Comparison of ENCODE assay signal across 15 cellular contexts in the genomic region with DNA sequence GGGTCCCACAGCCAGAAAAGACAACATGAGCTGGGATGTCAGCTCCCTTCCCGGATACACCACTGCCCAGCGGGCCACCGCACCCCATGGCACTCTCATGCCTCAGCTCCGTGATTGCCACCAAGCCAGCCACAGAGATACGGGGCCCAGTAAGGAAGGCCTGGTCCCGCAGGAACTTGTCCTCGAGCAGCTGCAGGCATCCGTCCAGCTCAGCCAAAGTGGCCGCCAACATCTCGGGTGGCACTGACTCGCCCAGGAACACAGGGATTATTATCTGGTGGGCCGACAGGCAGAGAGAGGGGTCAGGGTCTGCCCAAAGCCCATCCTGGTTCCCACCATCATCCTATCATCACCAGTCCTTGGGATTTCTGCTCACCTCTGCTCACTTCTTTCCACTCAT. TPM values are rescaled to one million over a fixed set of nuclear protein-coding genes. Genes with fewer than 3 reads are reported as not detected.
A peak's percentile ranks its signal among the peaks of the same experiment; 100 is the strongest.
DNase-seq lines count a peak whose midpoint lies in the region; ATAC-seq, FAIRE-seq and TF ChIP-seq lines count a peak whose summit lies in the region.
"Not testable (repeated sequence)": the region's sequence is repeated elsewhere in the genome, so short reads cannot be mapped to it uniquely, and the experiment has no call there.
"Had no signal": no experiment of that assay in that cellular context is flagged by ENCODE, and none has a peak within 500 bp of the region (broad histone marks: within the 10 kb centered on the region; RNA-seq: fewer than 3 reads in every experiment).

No MANE protein-coding gene starts in this region.

- peak; percentile 67 for DNase-seq in cardiac septum (ENCODE audit: low spot score)
- DNase-seq in mesenteric fat pad (ENCODE audit: low spot score), result peak; percentile 35
- peak; percentile 32 for DNase-seq in posterior vena cava (ENCODE audit: low spot score)
- DNase-seq in upper lobe of right lung, result peak; percentile 62
- DNase-seq in urothelium cell line (ENCODE audit: low spot score), result not testable (repeated sequence)

- H3K9me3 ChIP-seq in upper lobe of right lung, result not testable (repeated sequence)

- intact Hi-C loops in cardiac septum (cut with DNase I); upper lobe of right lung (cut with DNase I): not testable (repeated sequence)
- intact Hi-C loops in posterior vena cava (cut with DNase I), result loop anchor here in 1 of 2 donors (10.0 kb wide), 1 partner anchor 53 kb away; no protein-coding TSS in a partner anchor

- H3K4me3 ChIP-seq in upper lobe of right lung, result not testable (repeated sequence)

- not testable (repeated sequence) for TF ChIP-seq CTCF in upper lobe of right lung (IDR thresholded peaks at IDR 0.05)

- peak; percentile 79 for FAIRE-seq in urothelium cell line (lab: Jason Lieb, UNC)

- H3K27me3 ChIP-seq in upper lobe of right lung, result not testable (repeated sequence)

- H3K4me1 ChIP-seq in upper lobe of right lung, result not testable (repeated sequence)

- H3K27ac ChIP-seq in upper lobe of right lung, result not testable (repeated sequence)

- ATAC-seq in upper lobe of right lung, result not testable (repeated sequence)

- not testable (repeated sequence) for H3K36me3 ChIP-seq in upper lobe of right lung

RNA-seq across cellular contexts. Expression of a gene that starts 2.6 kb away (rescaled TPM):
- 0.43 TPM for total RNA-seq in cardiac septum
- total RNA-seq in mesenteric fat pad, result not detected
- total RNA-seq in posterior vena cava, result 1 to 10 TPM; 1.2 to 3.9 TPM
- 1.1 TPM for total RNA-seq in upper lobe of right lung
- total RNA-seq: A172; A673; B cell; CD4-positive, alpha-beta memory T cell; CD4-positive, alpha-beta T cell; CD4-positive, CD25-positive, alpha-beta regulatory T cell; CD8-positive, alpha-beta memory T cell; CD8-positive, alpha-beta T cell; Daoy had no signal

RNA-seq across cellular contexts. Expression of a gene that starts 3.1 kb away (rescaled TPM):
- total RNA-seq in cardiac septum (128 TPM), mesenteric fat pad (116 TPM), posterior vena cava (10 to 100 TPM; 48.5 to 50.3 TPM), upper lobe of right lung (88.7 TPM)

RNA-seq across cellular contexts. Expression of a gene that starts 10.6 kb away (rescaled TPM):
- total RNA-seq in cardiac septum (3.5 TPM), mesenteric fat pad (1.2 TPM), posterior vena cava (1 to 10 TPM in 1 of 2 donors, under 1 TPM in 1; 0.90 to 1.7 TPM), upper lobe of right lung (2.5 TPM)
- total RNA-seq: A673; CD8-positive, alpha-beta memory T cell; CD8-positive, alpha-beta T cell had no signal

RNA-seq across cellular contexts. Expression of a gene that starts 16.3 kb away (rescaled TPM):
- total RNA-seq in cardiac septum, result 21.1 TPM
- 3.8 TPM for total RNA-seq in mesenteric fat pad
- total RNA-seq in posterior vena cava, result 10 to 100 TPM in 1 of 2 donors, 1 to 10 TPM in 1; 5.6 to 13.1 TPM
- total RNA-seq in upper lobe of right lung, result 9.8 TPM
- total RNA-seq: B cell; CD4-positive, alpha-beta memory T cell; CD4-positive, alpha-beta T cell; CD4-positive, CD25-positive, alpha-beta regulatory T cell; CD8-positive, alpha-beta memory T cell; CD8-positive, alpha-beta T cell had no signal

RNA-seq across cellular contexts. Expression of a gene that starts 27.9 kb away (rescaled TPM):
- not detected for total RNA-seq in cardiac septum
- total RNA-seq in mesenteric fat pad, result not detected
- not detected for total RNA-seq in posterior vena cava
- total RNA-seq in upper lobe of right lung, result not detected
- total RNA-seq: A172; A673; B cell; Calu3; CD4-positive, alpha-beta memory T cell; CD4-positive, alpha-beta T cell; CD4-positive, CD25-positive, alpha-beta regulatory T cell; CD8-positive, alpha-beta memory T cell; CD8-positive, alpha-beta T cell; Daoy had no signal
